Comparison of ENCODE assay signal across 1 cellular context in genomic region chr12:90938451-90938850, GRCh38.
TF ChIP-seq lines count a peak whose summit lies in the region.

No MANE protein-coding gene starts in this region.

TF ChIP-seq in IMR-90, 13 proteins besides CTCF, POLR2A, EP300 and RAD21 (continued from another document):
- TF ChIP-seq ELK1 (IDR thresholded peaks at IDR 0.05; ENCODE audit: borderline replicate concordance, low read depth, low read length) (no peak), CEBPB (IDR thresholded peaks at IDR 0.05; ENCODE audit: low read depth, low read length) (no peak), RFX5 (IDR thresholded peaks at IDR 0.05; ENCODE audit: low read depth, low read length) (no peak), MXI1 (IDR thresholded peaks at IDR 0.05; ENCODE audit: borderline replicate concordance, low read depth, low read length) (no peak), MAZ (IDR thresholded peaks at IDR 0.05; ENCODE audit: borderline replicate concordance, low read depth, low read length) (no peak), MAFK (IDR thresholded peaks at IDR 0.05; ENCODE audit: low read depth, low read length) (no peak), BHLHE40 (IDR thresholded peaks at IDR 0.05; ENCODE audit: low read depth, low read length) (no peak), NFE2L2 (IDR thresholded peaks at IDR 0.05; ENCODE audit: low read depth, low read length) (no peak)
